Comparison of ENCODE assay signal across 8 cellular contexts in the genomic region with DNA sequence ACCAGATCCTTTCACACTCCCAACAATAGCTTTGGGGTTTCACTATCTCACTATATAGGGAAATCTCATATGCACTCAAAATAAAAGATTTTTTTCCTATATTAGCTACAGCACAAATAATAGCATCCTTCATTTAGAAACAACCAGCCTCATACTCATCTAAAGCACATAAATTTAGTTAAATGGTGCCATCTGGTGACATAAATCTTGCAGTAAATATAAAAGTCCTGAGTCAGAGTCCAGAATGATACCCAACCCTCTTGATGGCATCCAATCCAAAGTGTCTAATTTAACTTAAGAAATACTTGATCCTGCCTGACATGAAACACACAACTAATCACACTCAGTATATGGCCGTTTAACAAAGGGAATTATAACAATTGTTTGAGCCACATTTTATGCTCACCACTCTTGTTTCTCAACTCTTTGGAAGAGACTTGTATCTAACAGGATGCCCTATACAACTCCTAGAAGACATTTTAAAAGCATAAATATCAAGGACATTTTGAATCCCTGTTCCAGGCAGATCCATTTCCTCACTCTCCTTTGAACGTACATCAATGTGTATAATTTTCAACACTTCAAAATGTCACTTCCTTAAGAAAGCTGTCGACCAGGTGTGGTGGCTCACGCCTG.
DNase-seq lines count a peak whose midpoint lies in the region; ATAC-seq, FAIRE-seq and TF ChIP-seq lines count a peak whose summit lies in the region.

No MANE protein-coding gene starts in this region.

- DNase-seq in RCC 7860 (ENCODE audit: low spot score) (no peak), hepatic stellate cell (ENCODE audit: low spot score) (peak; percentile 14), GM19240 (ENCODE audit: insufficient read length, low spot score) (no peak), HEK293T (ENCODE audit: extremely low spot score) (no peak)
- no peak for DNase-seq in activated CD4-positive, alpha-beta T cell treated with anti-CD3 and anti-CD28 coated beads, Interleukin-2, amount 50 U/mL, for 48 hours

- ATAC-seq in HG03159 (IDR thresholded peaks at IDR 0.05; ENCODE audit: unreplicated experiment) (peak; percentile 63), GM19023 (IDR thresholded peaks at IDR 0.05; ENCODE audit: unreplicated experiment) (no peak)

- FAIRE-seq in G401.6 (lab: Jason Lieb, UNC): peak; percentile 85
- FAIRE-seq in RCC 7860 (lab: Jason Lieb, UNC): peak; percentile 20

- CTCF ChIA-PET in HEK293T (lab: Yijun Ruan, JAX): interaction anchor here (0.8 to 1.6 kb wide), 3 partner anchors 127 to 1033 kb away, joined by 3 read pairs; no protein-coding TSS in a partner anchor

- POLR2A ChIA-PET in HEK293T (lab: Yijun Ruan, JAX): no interaction called here

TF ChIP-seq in HEK293T, 16 proteins besides CTCF, POLR2A, EP300 and RAD21:
- TF ChIP-seq, protein P1, sequence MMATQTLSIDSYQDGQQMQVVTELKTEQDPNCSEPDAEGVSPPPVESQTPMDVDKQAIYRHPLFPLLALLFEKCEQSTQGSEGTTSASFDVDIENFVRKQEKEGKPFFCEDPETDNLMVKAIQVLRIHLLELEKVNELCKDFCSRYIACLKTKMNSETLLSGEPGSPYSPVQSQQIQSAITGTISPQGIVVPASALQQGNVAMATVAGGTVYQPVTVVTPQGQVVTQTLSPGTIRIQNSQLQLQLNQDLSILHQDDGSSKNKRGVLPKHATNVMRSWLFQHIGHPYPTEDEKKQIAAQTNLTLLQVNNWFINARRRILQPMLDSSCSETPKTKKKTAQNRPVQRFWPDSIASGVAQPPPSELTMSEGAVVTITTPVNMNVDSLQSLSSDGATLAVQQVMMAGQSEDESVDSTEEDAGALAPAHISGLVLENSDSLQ (IDR thresholded peaks at IDR 0.05): no peak
- TF ChIP-seq FOXA1 (IDR thresholded peaks at IDR 0.05) (no peak), ELF4 (IDR thresholded peaks at IDR 0.05) (no peak), TARDBP (IDR thresholded peaks at IDR 0.05) (no peak), L3MBTL2 (conservative IDR thresholded peaks at IDR 0.05) (no peak), BHLHE40 (IDR thresholded peaks at IDR 0.05; ENCODE audit: borderline replicate concordance) (no peak), FOXM1 (IDR thresholded peaks at IDR 0.05; ENCODE audit: borderline replicate concordance) (no peak), SP1 (IDR thresholded peaks at IDR 0.05) (no peak), ARNT (IDR thresholded peaks at IDR 0.05) (no peak)
TF ChIP-seq in HEK293T: peak in this region for 0.
